In genomic region chr11:118155781-118156530, GRCh38 we compare ENCODE assay signal across 3 cellular contexts.
TF ChIP-seq lines count a peak whose summit lies in the region.

No MANE protein-coding gene starts in this region.

TF ChIP-seq in SK-N-SH, 30 proteins besides CTCF, POLR2A, EP300 and RAD21:
- TF ChIP-seq FOXJ3 (CRISPR knock-in tag; IDR thresholded peaks at IDR 0.05) (no peak), ZBTB33 (IDR thresholded peaks at IDR 0.05; ENCODE audit: borderline replicate concordance, low read depth) (no peak), RXRA (IDR thresholded peaks at IDR 0.05; ENCODE audit: borderline replicate concordance, low read depth) (no peak)

TF ChIP-seq in SK-N-SH treated with all-trans-retinoic acid at 6 μM for 48 hours, 23 proteins besides CTCF, POLR2A, EP300 and RAD21:
- TF ChIP-seq PATZ1 (CRISPR knock-in tag; IDR thresholded peaks at IDR 0.05; ENCODE audit: borderline replicate concordance), result no peak
- no peak for TF ChIP-seq ZFP3 (CRISPR knock-in tag; IDR thresholded peaks at IDR 0.05)
- TF ChIP-seq BACH2 (CRISPR knock-in tag; IDR thresholded peaks at IDR 0.05; ENCODE audit: borderline replicate concordance), result no peak
- TF ChIP-seq TSHZ2 (CRISPR knock-in tag; IDR thresholded peaks at IDR 0.05), result no peak
- no peak for TF ChIP-seq TOX (CRISPR knock-in tag; IDR thresholded peaks at IDR 0.05; ENCODE audit: borderline replicate concordance)
- TF ChIP-seq ARNTL (CRISPR knock-in tag; IDR thresholded peaks at IDR 0.05; ENCODE audit: borderline replicate concordance, low read depth), result no peak
TF ChIP-seq in SK-N-SH treated with all-trans-retinoic acid at 6 μM for 48 hours: peak in this region for 0.

TF ChIP-seq in H1, 55 proteins besides CTCF, POLR2A, EP300 and RAD21:
- TF ChIP-seq RFX5 (IDR thresholded peaks at IDR 0.05; ENCODE audit: borderline replicate concordance, low read depth, low read length) (no peak), USF2 (IDR thresholded peaks at IDR 0.05; ENCODE audit: low read length) (no peak), SIX5 (IDR thresholded peaks at IDR 0.05; ENCODE audit: low read depth, low read length) (no peak), SUZ12 (IDR thresholded peaks at IDR 0.05; ENCODE audit: low read length) (0 out of 2 replicates have a peak, but pooled peaks have one; percentile 9), SP2 (IDR thresholded peaks at IDR 0.05; ENCODE audit: low read length) (no peak), EGR1 (IDR thresholded peaks at IDR 0.05; ENCODE audit: borderline replicate concordance, low read depth, low read length) (no peak), CHD2 (IDR thresholded peaks at IDR 0.05; ENCODE audit: low read length) (no peak), EZH2 (IDR thresholded peaks at IDR 0.05; ENCODE audit: low read depth, low read length, severe bottlenecking) (peak; percentile 46), CEBPB (IDR thresholded peaks at IDR 0.05; ENCODE audit: low read depth, low read length) (no peak), TEAD4 (IDR thresholded peaks at IDR 0.05; ENCODE audit: low read depth, low read length) (no peak), CBX5 (IDR thresholded peaks at IDR 0.05; ENCODE audit: low read depth, low read length) (no peak), ATF3 (IDR thresholded peaks at IDR 0.05; ENCODE audit: insufficient read depth, low read depth, low read length) (no peak), TBP (IDR thresholded peaks at IDR 0.05; ENCODE audit: low read depth, low read length) (no peak), CHD1 (IDR thresholded peaks at IDR 0.05; ENCODE audit: low read depth, low read length) (no peak), HDAC6 (IDR thresholded peaks at IDR 0.05; ENCODE audit: low read depth, low read length) (no peak), NANOG (IDR thresholded peaks at IDR 0.05; ENCODE audit: insufficient read depth, low read depth, low read length, poor library complexity, severe bottlenecking) (no peak), MAFK (IDR thresholded peaks at IDR 0.05; ENCODE audit: low read depth, low read length) (no peak), CREB1 (IDR thresholded peaks at IDR 0.05) (no peak), YY1 (IDR thresholded peaks at IDR 0.05; ENCODE audit: low read depth, low read length) (0 out of 2 replicates have a peak, but pooled peaks have one; percentile 14), JUN (IDR thresholded peaks at IDR 0.05; ENCODE audit: low read depth, low read length) (no peak), TAF1 (IDR thresholded peaks at IDR 0.05; ENCODE audit: low read depth, low read length) (no peak), BCL11A (IDR thresholded peaks at IDR 0.05; ENCODE audit: low read depth in 2 of 2, low read length in 2 of 2) (no peak), NRF1 (IDR thresholded peaks at IDR 0.05; ENCODE audit: low read depth, low read length) (no peak), POLR2AphosphoS5 (IDR thresholded peaks at IDR 0.05; ENCODE audit: low read depth, low read length) (no peak), GABPA (IDR thresholded peaks at IDR 0.05; ENCODE audit: borderline replicate concordance, insufficient read depth, low read length) (no peak), ASH2L (IDR thresholded peaks at IDR 0.05; ENCODE audit: low read length) (no peak), RBBP5 (IDR thresholded peaks at IDR 0.05; ENCODE audit: borderline replicate concordance, low read depth, low read length) (peak; percentile 47; the same call in 1 of the 2 replicates), KDM5A (IDR thresholded peaks at IDR 0.05; ENCODE audit: low read length) (no peak), E2F6 (IDR thresholded peaks at IDR 0.05) (no peak), FOSL1 (IDR thresholded peaks at IDR 0.05; ENCODE audit: insufficient read depth, low read depth, low read length) (no peak), RXRA (IDR thresholded peaks at IDR 0.05; ENCODE audit: insufficient read depth, low read depth, low read length) (no peak), BACH1 (IDR thresholded peaks at IDR 0.05; ENCODE audit: low read length) (no peak), ATF2 (IDR thresholded peaks at IDR 0.05; ENCODE audit: low read length) (no peak), SAP30 (IDR thresholded peaks at IDR 0.05; ENCODE audit: insufficient read depth, insufficient replicate concordance, low read length) (no peak)
